Comparison of ENCODE assay signal across 1 cellular context in the genomic region with DNA sequence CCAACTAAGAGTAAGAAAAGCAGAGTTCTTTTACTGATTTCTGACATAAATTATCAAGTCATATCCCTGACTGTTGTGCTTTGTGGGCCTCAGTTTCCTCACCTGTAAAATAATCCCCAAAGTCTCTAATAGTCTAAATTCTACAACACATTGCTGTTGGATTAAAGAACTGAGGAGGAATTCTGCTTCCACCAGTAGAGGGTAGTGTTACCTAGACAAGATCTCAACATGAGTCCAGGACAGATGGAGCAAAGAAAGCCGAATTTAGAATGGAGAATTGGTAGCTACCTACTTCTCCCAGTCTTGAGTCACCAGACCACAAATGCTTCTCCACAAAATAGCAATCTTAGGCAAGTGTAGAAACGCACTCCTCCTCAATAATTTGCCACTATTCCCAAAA.
TF ChIP-seq lines count a peak whose summit lies in the region.

No MANE protein-coding gene starts in this region.

TF ChIP-seq in HepG2, 621 proteins besides CTCF, POLR2A, EP300 and RAD21 (continued from another document):
- TF ChIP-seq, protein P1, sequence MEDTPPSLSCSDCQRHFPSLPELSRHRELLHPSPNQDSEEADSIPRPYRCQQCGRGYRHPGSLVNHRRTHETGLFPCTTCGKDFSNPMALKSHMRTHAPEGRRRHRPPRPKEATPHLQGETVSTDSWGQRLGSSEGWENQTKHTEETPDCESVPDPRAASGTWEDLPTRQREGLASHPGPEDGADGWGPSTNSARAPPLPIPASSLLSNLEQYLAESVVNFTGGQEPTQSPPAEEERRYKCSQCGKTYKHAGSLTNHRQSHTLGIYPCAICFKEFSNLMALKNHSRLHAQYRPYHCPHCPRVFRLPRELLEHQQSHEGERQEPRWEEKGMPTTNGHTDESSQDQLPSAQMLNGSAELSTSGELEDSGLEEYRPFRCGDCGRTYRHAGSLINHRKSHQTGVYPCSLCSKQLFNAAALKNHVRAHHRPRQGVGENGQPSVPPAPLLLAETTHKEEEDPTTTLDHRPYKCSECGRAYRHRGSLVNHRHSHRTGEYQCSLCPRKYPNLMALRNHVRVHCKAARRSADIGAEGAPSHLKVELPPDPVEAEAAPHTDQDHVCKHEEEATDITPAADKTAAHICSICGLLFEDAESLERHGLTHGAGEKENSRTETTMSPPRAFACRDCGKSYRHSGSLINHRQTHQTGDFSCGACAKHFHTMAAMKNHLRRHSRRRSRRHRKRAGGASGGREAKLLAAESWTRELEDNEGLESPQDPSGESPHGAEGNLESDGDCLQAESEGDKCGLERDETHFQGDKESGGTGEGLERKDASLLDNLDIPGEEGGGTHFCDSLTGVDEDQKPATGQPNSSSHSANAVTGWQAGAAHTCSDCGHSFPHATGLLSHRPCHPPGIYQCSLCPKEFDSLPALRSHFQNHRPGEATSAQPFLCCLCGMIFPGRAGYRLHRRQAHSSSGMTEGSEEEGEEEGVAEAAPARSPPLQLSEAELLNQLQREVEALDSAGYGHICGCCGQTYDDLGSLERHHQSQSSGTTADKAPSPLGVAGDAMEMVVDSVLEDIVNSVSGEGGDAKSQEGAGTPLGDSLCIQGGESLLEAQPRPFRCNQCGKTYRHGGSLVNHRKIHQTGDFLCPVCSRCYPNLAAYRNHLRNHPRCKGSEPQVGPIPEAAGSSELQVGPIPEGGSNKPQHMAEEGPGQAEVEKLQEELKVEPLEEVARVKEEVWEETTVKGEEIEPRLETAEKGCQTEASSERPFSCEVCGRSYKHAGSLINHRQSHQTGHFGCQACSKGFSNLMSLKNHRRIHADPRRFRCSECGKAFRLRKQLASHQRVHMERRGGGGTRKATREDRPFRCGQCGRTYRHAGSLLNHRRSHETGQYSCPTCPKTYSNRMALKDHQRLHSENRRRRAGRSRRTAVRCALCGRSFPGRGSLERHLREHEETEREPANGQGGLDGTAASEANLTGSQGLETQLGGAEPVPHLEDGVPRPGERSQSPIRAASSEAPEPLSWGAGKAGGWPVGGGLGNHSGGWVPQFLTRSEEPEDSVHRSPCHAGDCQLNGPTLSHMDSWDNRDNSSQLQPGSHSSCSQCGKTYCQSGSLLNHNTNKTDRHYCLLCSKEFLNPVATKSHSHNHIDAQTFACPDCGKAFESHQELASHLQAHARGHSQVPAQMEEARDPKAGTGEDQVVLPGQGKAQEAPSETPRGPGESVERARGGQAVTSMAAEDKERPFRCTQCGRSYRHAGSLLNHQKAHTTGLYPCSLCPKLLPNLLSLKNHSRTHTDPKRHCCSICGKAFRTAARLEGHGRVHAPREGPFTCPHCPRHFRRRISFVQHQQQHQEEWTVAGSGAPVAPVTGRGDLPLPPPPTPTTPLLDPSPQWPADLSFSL (CRISPR knock-in tag; IDR thresholded peaks at IDR 0.05) = no peak
- no peak for TF ChIP-seq ISL2 (CRISPR knock-in tag; IDR thresholded peaks at IDR 0.05)
